1 cellular context compared by ENCODE assay signal in genomic region chr4:98394134-98394533, GRCh38.
TF ChIP-seq lines count a peak whose summit lies in the region.

No MANE protein-coding gene starts in this region.

TF ChIP-seq in K562, 482 proteins besides CTCF, POLR2A, EP300 and RAD21 (continued from another document):
- no peak for TF ChIP-seq ZNF395 (CRISPR knock-in tag; IDR thresholded peaks at IDR 0.05)
- TF ChIP-seq CBX5 (IDR thresholded peaks at IDR 0.05; ENCODE audit: borderline replicate concordance, low read depth): no peak
- no peak for TF ChIP-seq E2F6 (IDR thresholded peaks at IDR 0.05; ENCODE audit: borderline replicate concordance in 1 of 2, extremely low read depth in 1 of 2, insufficient read depth in 1 of 2, insufficient read length in 1 of 2, low read depth in 1 of 2, low read length in 1 of 2, poor library complexity in 1 of 2, severe bottlenecking in 1 of 2)
- TF ChIP-seq MYNN (IDR thresholded peaks at IDR 0.05): no peak
- no peak for TF ChIP-seq MYNN (CRISPR knock-in tag; IDR thresholded peaks at IDR 0.05)
- TF ChIP-seq CBX2 (IDR thresholded peaks at IDR 0.05; ENCODE audit: insufficient read depth, low read length, poor library complexity, severe bottlenecking): no peak
- no peak for TF ChIP-seq GABPB1 (CRISPR knock-in tag; IDR thresholded peaks at IDR 0.05)
- TF ChIP-seq EWSR1 (IDR thresholded peaks at IDR 0.05; ENCODE audit: borderline replicate concordance, low read depth, partially characterized antibody): no peak
- TF ChIP-seq, protein P1, sequence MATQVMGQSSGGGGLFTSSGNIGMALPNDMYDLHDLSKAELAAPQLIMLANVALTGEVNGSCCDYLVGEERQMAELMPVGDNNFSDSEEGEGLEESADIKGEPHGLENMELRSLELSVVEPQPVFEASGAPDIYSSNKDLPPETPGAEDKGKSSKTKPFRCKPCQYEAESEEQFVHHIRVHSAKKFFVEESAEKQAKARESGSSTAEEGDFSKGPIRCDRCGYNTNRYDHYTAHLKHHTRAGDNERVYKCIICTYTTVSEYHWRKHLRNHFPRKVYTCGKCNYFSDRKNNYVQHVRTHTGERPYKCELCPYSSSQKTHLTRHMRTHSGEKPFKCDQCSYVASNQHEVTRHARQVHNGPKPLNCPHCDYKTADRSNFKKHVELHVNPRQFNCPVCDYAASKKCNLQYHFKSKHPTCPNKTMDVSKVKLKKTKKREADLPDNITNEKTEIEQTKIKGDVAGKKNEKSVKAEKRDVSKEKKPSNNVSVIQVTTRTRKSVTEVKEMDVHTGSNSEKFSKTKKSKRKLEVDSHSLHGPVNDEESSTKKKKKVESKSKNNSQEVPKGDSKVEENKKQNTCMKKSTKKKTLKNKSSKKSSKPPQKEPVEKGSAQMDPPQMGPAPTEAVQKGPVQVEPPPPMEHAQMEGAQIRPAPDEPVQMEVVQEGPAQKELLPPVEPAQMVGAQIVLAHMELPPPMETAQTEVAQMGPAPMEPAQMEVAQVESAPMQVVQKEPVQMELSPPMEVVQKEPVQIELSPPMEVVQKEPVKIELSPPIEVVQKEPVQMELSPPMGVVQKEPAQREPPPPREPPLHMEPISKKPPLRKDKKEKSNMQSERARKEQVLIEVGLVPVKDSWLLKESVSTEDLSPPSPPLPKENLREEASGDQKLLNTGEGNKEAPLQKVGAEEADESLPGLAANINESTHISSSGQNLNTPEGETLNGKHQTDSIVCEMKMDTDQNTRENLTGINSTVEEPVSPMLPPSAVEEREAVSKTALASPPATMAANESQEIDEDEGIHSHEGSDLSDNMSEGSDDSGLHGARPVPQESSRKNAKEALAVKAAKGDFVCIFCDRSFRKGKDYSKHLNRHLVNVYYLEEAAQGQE (CRISPR knock-in tag; IDR thresholded peaks at IDR 0.05; ENCODE audit: low read depth): no peak
- TF ChIP-seq RBM15 (IDR thresholded peaks at IDR 0.05; ENCODE audit: insufficient read depth, low read length): no peak
- TF ChIP-seq, protein P2, sequence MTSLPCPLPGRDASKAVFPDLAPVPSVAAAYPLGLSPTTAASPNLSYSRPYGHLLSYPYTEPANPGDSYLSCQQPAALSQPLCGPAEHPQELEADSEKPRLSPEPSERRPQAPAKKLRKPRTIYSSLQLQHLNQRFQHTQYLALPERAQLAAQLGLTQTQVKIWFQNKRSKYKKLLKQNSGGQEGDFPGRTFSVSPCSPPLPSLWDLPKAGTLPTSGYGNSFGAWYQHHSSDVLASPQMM (CRISPR knock-in tag; IDR thresholded peaks at IDR 0.05): no peak
- no peak for TF ChIP-seq BRCA1 (IDR thresholded peaks at IDR 0.05)
- TF ChIP-seq BRCA1 (CRISPR knock-in tag; IDR thresholded peaks at IDR 0.05): no peak
- TF ChIP-seq RBM17 (IDR thresholded peaks at IDR 0.05; ENCODE audit: borderline replicate concordance, low read depth, low read length): no peak
- TF ChIP-seq, protein P3, sequence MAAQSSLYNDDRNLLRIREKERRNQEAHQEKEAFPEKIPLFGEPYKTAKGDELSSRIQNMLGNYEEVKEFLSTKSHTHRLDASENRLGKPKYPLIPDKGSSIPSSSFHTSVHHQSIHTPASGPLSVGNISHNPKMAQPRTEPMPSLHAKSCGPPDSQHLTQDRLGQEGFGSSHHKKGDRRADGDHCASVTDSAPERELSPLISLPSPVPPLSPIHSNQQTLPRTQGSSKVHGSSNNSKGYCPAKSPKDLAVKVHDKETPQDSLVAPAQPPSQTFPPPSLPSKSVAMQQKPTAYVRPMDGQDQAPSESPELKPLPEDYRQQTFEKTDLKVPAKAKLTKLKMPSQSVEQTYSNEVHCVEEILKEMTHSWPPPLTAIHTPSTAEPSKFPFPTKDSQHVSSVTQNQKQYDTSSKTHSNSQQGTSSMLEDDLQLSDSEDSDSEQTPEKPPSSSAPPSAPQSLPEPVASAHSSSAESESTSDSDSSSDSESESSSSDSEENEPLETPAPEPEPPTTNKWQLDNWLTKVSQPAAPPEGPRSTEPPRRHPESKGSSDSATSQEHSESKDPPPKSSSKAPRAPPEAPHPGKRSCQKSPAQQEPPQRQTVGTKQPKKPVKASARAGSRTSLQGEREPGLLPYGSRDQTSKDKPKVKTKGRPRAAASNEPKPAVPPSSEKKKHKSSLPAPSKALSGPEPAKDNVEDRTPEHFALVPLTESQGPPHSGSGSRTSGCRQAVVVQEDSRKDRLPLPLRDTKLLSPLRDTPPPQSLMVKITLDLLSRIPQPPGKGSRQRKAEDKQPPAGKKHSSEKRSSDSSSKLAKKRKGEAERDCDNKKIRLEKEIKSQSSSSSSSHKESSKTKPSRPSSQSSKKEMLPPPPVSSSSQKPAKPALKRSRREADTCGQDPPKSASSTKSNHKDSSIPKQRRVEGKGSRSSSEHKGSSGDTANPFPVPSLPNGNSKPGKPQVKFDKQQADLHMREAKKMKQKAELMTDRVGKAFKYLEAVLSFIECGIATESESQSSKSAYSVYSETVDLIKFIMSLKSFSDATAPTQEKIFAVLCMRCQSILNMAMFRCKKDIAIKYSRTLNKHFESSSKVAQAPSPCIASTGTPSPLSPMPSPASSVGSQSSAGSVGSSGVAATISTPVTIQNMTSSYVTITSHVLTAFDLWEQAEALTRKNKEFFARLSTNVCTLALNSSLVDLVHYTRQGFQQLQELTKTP (IDR thresholded peaks at IDR 0.05; ENCODE audit: low read depth in 1 of 2, partially characterized antibody in 2 of 2): no peak
- no peak for TF ChIP-seq CBFB (CRISPR knock-in tag; IDR thresholded peaks at IDR 0.05)
- TF ChIP-seq L3MBTL2 (IDR thresholded peaks at IDR 0.05): no peak
- TF ChIP-seq TSC22D4 (tag; IDR thresholded peaks at IDR 0.05): no peak
- TF ChIP-seq ZNF140 (CRISPR knock-in tag; IDR thresholded peaks at IDR 0.05): no peak
- TF ChIP-seq, protein P4, sequence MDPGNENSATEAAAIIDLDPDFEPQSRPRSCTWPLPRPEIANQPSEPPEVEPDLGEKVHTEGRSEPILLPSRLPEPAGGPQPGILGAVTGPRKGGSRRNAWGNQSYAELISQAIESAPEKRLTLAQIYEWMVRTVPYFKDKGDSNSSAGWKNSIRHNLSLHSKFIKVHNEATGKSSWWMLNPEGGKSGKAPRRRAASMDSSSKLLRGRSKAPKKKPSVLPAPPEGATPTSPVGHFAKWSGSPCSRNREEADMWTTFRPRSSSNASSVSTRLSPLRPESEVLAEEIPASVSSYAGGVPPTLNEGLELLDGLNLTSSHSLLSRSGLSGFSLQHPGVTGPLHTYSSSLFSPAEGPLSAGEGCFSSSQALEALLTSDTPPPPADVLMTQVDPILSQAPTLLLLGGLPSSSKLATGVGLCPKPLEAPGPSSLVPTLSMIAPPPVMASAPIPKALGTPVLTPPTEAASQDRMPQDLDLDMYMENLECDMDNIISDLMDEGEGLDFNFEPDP (CRISPR knock-in tag; IDR thresholded peaks at IDR 0.05): no peak
- no peak for TF ChIP-seq NFXL1 (CRISPR knock-in tag; IDR thresholded peaks at IDR 0.05)
TF ChIP-seq in K562: peak in this region for 0.
